ENCODE assay signal across 7 cellular contexts in the genomic region with DNA sequence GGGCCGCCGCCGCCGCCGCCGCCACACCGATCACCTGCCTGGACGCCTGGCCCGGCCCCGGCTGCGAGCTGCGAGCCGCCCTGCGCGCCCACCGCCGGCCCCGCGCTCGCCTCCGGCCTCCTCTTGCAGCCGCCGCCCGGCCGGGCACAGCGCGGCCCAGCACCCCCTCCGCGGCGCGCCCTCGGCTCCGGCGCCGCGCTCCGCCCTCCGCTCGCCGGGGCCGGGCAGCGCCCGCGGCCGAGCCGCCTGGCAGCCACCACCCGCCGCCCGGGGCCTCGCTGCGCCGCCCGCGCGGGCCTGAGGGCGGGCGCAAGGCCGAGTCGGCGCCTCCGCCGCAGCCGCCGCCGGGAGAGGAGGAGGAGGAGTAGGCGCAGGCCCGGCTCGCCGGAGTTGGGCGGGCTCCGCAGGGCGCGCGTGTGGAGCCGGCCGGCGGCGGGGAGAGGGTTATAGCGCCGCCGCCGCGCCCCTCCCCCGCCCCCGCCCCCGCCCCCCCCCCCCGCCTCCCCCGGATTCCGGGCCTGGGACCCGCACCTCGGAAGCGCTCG. TPM values are rescaled to one million over a fixed set of nuclear protein-coding genes. Genes with fewer than 3 reads are reported as not detected.
DNase-seq lines count a peak whose midpoint lies in the region; ATAC-seq and TF ChIP-seq lines count a peak whose summit lies in the region.

A gene (minus strand): TSS at position 418 of the 545 bp plus-strand sequence. CDS start 845 bp downstream, outside the sequence.

- TF ChIP-seq POLR2A in gastroesophageal sphincter (IDR thresholded peaks at IDR 0.05) = peak in 1 of 2 donors; percentile 17

- peak in 1 of 4 experiments; percentile 9 for TF ChIP-seq CTCF in gastroesophageal sphincter (IDR thresholded peaks at IDR 0.05)

- ATAC-seq in gastroesophageal sphincter (peak; percentile 31), HG03159 (IDR thresholded peaks at IDR 0.05; ENCODE audit: unreplicated experiment) (no peak)

- H3K27me3 Mint-ChIP-seq in activated T-helper 2 cell treated with anti-CD3 and anti-CD28 coated beads, Interferon-gamma antibody, Interleukin-2, Interleukin-4, amounts not matched to agents 10 μg/mL and 5 μg/mL and 100 μg/mL, durations not matched to agents 14 hours and 24 hours and 36 hours (ENCODE audit: low read depth) = peaks cover 43% of the 10 kb centered on the region

- H3K36me3 Mint-ChIP-seq in activated T-helper 2 cell treated with anti-CD3 and anti-CD28 coated beads, Interferon-gamma antibody, Interleukin-2, Interleukin-4, amounts not matched to agents 10 μg/mL and 5 μg/mL and 100 μg/mL, durations not matched to agents 14 hours and 24 hours and 36 hours (ENCODE audit: low read depth) = no peaks in the 10 kb centered on the region

- H3K27ac Mint-ChIP-seq in activated T-helper 2 cell treated with anti-CD3 and anti-CD28 coated beads, Interferon-gamma antibody, Interleukin-2, Interleukin-4, amounts not matched to agents 10 μg/mL and 5 μg/mL and 100 μg/mL, durations not matched to agents 14 hours and 24 hours and 36 hours = peak within 1 kb of the TSS; percentile 33

- TF ChIP-seq EP300 in gastroesophageal sphincter (IDR thresholded peaks at IDR 0.05) = no peak

- H3K4me1 Mint-ChIP-seq in activated T-helper 2 cell treated with anti-CD3 and anti-CD28 coated beads, Interferon-gamma antibody, Interleukin-2, Interleukin-4, amounts not matched to agents 10 μg/mL and 5 μg/mL and 100 μg/mL, durations not matched to agents 14 hours and 24 hours and 36 hours (ENCODE audit: low read depth) = peaks cover 10% of the 10 kb centered on the region

- under 1% methylated on average over 82 of the region's 93 CpGs for WGBS in HUES64
- no CpG with 5 or more reads among the region's 93 CpGs for WGBS in gastroesophageal sphincter (ENCODE audit: low coverage in 1 of 2), 2 donors

- peak within 1 kb of the TSS; percentile 85 for H3K4me3 Mint-ChIP-seq in activated T-helper 2 cell treated with anti-CD3 and anti-CD28 coated beads, Interferon-gamma antibody, Interleukin-2, Interleukin-4, amounts not matched to agents 10 μg/mL and 5 μg/mL and 100 μg/mL, durations not matched to agents 14 hours and 24 hours and 36 hours (ENCODE audit: low read depth)

- H2AFZ ChIP-seq in neuron (ENCODE audit: low read depth, low read length) = no peak within 1 kb of the TSS

- no peaks in the 10 kb centered on the region for H3K9me3 ChIP-seq in ES-I3 (ENCODE audit: control insufficient read depth, insufficient read depth, low read length)
- no peaks in the 10 kb centered on the region for H3K9me3 ChIP-seq in HUES64 (ENCODE audit: insufficient read depth, low read depth, low read length)
- no peaks in the 10 kb centered on the region for H3K9me3 ChIP-seq in gastroesophageal sphincter
- peaks cover 2% of the 10 kb centered on the region for H3K9me3 ChIP-seq in neuron (ENCODE audit: low read length)

- no peak for DNase-seq in activated T-helper 2 cell treated with anti-CD3 and anti-CD28 coated beads, Interferon-gamma antibody, Interleukin-2, Interleukin-4, amounts not matched to agents 10 μg/mL and 5 μg/mL and 100 μg/mL, durations not matched to agents 14 hours and 24 hours and 36 hours (ENCODE audit: low spot score)
- no peak for DNase-seq in foreskin melanocyte

- H3K9ac ChIP-seq in ES-I3 (ENCODE audit: low read depth, low read length) (peak within 1 kb of the TSS; percentile 88), HUES64 (ENCODE audit: low read depth, low read length) (peak within 1 kb of the TSS; percentile 66; the same call in 1 of the 2 replicates)

- H3K4me3 ChIP-seq in HUES64 (ENCODE audit: low read length) (peak within 1 kb of the TSS; percentile 84), gastroesophageal sphincter (peak within 1 kb of the TSS; percentile 57 to 77), neuron (ENCODE audit: low read length) (peak within 1 kb of the TSS; percentile 51)

- peak within 1 kb of the TSS; percentile 70; the same call in 1 of the 2 replicates for H3K27ac ChIP-seq in HUES64 (ENCODE audit: low read depth, low read length)
- H3K27ac ChIP-seq in gastroesophageal sphincter = peak within 1 kb of the TSS; percentile 81 to 98 (median 96)

- H3K9me3 Mint-ChIP-seq in activated T-helper 2 cell treated with anti-CD3 and anti-CD28 coated beads, Interferon-gamma antibody, Interleukin-2, Interleukin-4, amounts not matched to agents 10 μg/mL and 5 μg/mL and 100 μg/mL, durations not matched to agents 14 hours and 24 hours and 36 hours = no peaks in the 10 kb centered on the region

- H3K4me1 ChIP-seq in ES-I3 (ENCODE audit: insufficient read depth, low read length) (peaks cover 10% of the 10 kb centered on the region; the same call in 1 of the 2 replicates), HUES64 (ENCODE audit: insufficient read depth, low read length) (peaks cover 19% of the 10 kb centered on the region), gastroesophageal sphincter (peaks cover 0 to 74% (median 36%) of the 10 kb centered on the region in 3 donors), neuron (ENCODE audit: insufficient read depth, low read length) (peaks cover 34% of the 10 kb centered on the region)

- H3K36me3 ChIP-seq in ES-I3 (ENCODE audit: insufficient read depth, low read length) (no peaks in the 10 kb centered on the region), HUES64 (ENCODE audit: insufficient read depth, low read length) (no peaks in the 10 kb centered on the region), gastroesophageal sphincter (no peaks in the 10 kb centered on the region), neuron (ENCODE audit: insufficient read depth, low read length) (no peaks in the 10 kb centered on the region)

- H3K27me3 ChIP-seq in HUES64 (ENCODE audit: insufficient read depth, low read length) (peaks cover 64% of the 10 kb centered on the region), gastroesophageal sphincter (peaks cover 13% of the 10 kb centered on the region), neuron (ENCODE audit: insufficient read depth, low read length) (peaks cover 82% of the 10 kb centered on the region)

- intact Hi-C loops in activated T-helper 2 cell treated with anti-CD3 and anti-CD28 coated beads, Interferon-gamma antibody, Interleukin-2, Interleukin-4, amounts not matched to agents 10 μg/mL and 5 μg/mL and 100 μg/mL, durations not matched to agents 14 hours and 24 hours and 36 hours (cut with micrococcal nuclease) = loop anchor here (2.0 to 10.0 kb wide), 4 partner anchors 81 to 713 kb away; a partner anchor contains a TSS

RNA-seq across cellular contexts. Expression of the gene that starts here (rescaled TPM):
- 25.8 TPM for polyA plus RNA-seq in HUES64 (2013, experiment 1 of 2)
- polyA plus RNA-seq in HUES64 (2013, experiment 2 of 2) = 27.5 TPM
- 10.6 and 11.9 TPM in 2 replicates for total RNA-seq in activated T-helper 2 cell treated with anti-CD3 and anti-CD28 coated beads, Interferon-gamma antibody, Interleukin-2, Interleukin-4, amounts not matched to agents 10 μg/mL and 5 μg/mL and 100 μg/mL, durations not matched to agents 14 hours and 24 hours and 36 hours
- 100 to 1,000 TPM in 2 of 4 donors, 10 to 100 TPM in 2; 66.0 to 162 (median 120) TPM for total RNA-seq in gastroesophageal sphincter
